1 cellular context compared by ENCODE assay signal in genomic region chr11:70637949-70638598, GRCh38.
TF ChIP-seq lines count a peak whose summit lies in the region.

No MANE protein-coding gene starts in this region.

TF ChIP-seq in HepG2, 621 proteins besides CTCF, POLR2A, EP300 and RAD21 (continued from another document and continues in another):
- TF ChIP-seq, protein P1, sequence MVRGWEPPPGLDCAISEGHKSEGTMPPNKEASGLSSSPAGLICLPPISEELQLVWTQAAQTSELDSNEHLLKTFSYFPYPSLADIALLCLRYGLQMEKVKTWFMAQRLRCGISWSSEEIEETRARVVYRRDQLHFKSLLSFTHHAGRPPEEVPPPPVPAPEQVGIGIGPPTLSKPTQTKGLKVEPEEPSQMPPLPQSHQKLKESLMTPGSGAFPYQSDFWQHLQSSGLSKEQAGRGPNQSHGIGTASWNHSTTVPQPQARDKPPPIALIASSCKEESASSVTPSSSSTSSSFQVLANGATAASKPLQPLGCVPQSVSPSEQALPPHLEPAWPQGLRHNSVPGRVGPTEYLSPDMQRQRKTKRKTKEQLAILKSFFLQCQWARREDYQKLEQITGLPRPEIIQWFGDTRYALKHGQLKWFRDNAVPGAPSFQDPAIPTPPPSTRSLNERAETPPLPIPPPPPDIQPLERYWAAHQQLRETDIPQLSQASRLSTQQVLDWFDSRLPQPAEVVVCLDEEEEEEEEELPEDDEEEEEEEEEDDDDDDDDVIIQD (CRISPR knock-in tag; IDR thresholded peaks at IDR 0.05; ENCODE audit: low read depth) = no peak
- TF ChIP-seq ZMAT5 (CRISPR knock-in tag; IDR thresholded peaks at IDR 0.05; ENCODE audit: borderline replicate concordance, low read depth) (no peak), ZNF746 (CRISPR knock-in tag; IDR thresholded peaks at IDR 0.05) (no peak), AGO1 (IDR thresholded peaks at IDR 0.05; ENCODE audit: low read depth, low read length, poor library complexity, severe bottlenecking) (no peak), ZNF629 (CRISPR knock-in tag; conservative IDR thresholded peaks at IDR 0.05) (peak; percentile 97), KMT2A (CRISPR knock-in tag; IDR thresholded peaks at IDR 0.05) (no peak), ZNF331 (CRISPR knock-in tag; IDR thresholded peaks at IDR 0.05) (no peak), ZSCAN25 (CRISPR knock-in tag; IDR thresholded peaks at IDR 0.05) (no peak), HNF1A (IDR thresholded peaks at IDR 0.05; ENCODE audit: low read depth) (no peak), HNF1A (CRISPR knock-in tag; IDR thresholded peaks at IDR 0.05; ENCODE audit: borderline replicate concordance) (no peak), ZNF530 (CRISPR knock-in tag; IDR thresholded peaks at IDR 0.05; ENCODE audit: low read depth) (no peak), SRSF4 (IDR thresholded peaks at IDR 0.05; ENCODE audit: low read depth, low read length, poor library complexity, severe bottlenecking) (no peak), ZNF138 (CRISPR knock-in tag; IDR thresholded peaks at IDR 0.05; ENCODE audit: low read depth) (no peak), XRCC5 (optimal IDR thresholded peaks at IDR 0.05; ENCODE audit: low read length) (peak; percentile 60), PTBP1 (IDR thresholded peaks at IDR 0.05; ENCODE audit: low read depth, low read length, poor library complexity, severe bottlenecking) (no peak), GATAD1 (CRISPR knock-in tag; IDR thresholded peaks at IDR 0.05) (no peak), SOX6 (IDR thresholded peaks at IDR 0.05) (no peak), SOX6 (CRISPR knock-in tag; IDR thresholded peaks at IDR 0.05) (peak; percentile 86), AHR (CRISPR knock-in tag; IDR thresholded peaks at IDR 0.05) (no peak), U2AF1 (optimal IDR thresholded peaks at IDR 0.05; ENCODE audit: low read depth, low read length) (no peak), ARID3A (IDR thresholded peaks at IDR 0.05; ENCODE audit: low read depth, low read length) (no peak), AKNA (CRISPR knock-in tag; IDR thresholded peaks at IDR 0.05; ENCODE audit: borderline replicate concordance) (no peak), HMGXB3 (CRISPR knock-in tag; IDR thresholded peaks at IDR 0.05; ENCODE audit: borderline replicate concordance) (no peak), ZNF251 (CRISPR knock-in tag; IDR thresholded peaks at IDR 0.05) (no peak), PHF8 (CRISPR knock-in tag; IDR thresholded peaks at IDR 0.05) (no peak)
- TF ChIP-seq, protein P2, sequence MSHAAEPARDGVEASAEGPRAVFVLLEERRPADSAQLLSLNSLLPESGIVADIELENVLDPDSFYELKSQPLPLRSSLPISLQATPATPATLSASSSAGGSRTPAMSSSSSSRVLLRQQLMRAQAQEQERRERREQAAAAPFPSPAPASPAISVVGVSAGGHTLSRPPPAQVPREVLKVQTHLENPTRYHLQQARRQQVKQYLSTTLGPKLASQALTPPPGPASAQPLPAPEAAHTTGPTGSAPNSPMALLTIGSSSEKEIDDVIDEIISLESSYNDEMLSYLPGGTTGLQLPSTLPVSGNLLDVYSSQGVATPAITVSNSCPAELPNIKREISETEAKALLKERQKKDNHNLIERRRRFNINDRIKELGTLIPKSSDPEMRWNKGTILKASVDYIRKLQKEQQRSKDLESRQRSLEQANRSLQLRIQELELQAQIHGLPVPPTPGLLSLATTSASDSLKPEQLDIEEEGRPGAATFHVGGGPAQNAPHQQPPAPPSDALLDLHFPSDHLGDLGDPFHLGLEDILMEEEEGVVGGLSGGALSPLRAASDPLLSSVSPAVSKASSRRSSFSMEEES (CRISPR knock-in tag; IDR thresholded peaks at IDR 0.05) = no peak
- TF ChIP-seq, protein P3, sequence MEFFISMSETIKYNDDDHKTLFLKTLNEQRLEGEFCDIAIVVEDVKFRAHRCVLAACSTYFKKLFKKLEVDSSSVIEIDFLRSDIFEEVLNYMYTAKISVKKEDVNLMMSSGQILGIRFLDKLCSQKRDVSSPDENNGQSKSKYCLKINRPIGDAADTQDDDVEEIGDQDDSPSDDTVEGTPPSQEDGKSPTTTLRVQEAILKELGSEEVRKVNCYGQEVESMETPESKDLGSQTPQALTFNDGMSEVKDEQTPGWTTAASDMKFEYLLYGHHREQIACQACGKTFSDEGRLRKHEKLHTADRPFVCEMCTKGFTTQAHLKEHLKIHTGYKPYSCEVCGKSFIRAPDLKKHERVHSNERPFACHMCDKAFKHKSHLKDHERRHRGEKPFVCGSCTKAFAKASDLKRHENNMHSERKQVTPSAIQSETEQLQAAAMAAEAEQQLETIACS (CRISPR knock-in tag; IDR thresholded peaks at IDR 0.05) = no peak
- TF ChIP-seq, protein P4, sequence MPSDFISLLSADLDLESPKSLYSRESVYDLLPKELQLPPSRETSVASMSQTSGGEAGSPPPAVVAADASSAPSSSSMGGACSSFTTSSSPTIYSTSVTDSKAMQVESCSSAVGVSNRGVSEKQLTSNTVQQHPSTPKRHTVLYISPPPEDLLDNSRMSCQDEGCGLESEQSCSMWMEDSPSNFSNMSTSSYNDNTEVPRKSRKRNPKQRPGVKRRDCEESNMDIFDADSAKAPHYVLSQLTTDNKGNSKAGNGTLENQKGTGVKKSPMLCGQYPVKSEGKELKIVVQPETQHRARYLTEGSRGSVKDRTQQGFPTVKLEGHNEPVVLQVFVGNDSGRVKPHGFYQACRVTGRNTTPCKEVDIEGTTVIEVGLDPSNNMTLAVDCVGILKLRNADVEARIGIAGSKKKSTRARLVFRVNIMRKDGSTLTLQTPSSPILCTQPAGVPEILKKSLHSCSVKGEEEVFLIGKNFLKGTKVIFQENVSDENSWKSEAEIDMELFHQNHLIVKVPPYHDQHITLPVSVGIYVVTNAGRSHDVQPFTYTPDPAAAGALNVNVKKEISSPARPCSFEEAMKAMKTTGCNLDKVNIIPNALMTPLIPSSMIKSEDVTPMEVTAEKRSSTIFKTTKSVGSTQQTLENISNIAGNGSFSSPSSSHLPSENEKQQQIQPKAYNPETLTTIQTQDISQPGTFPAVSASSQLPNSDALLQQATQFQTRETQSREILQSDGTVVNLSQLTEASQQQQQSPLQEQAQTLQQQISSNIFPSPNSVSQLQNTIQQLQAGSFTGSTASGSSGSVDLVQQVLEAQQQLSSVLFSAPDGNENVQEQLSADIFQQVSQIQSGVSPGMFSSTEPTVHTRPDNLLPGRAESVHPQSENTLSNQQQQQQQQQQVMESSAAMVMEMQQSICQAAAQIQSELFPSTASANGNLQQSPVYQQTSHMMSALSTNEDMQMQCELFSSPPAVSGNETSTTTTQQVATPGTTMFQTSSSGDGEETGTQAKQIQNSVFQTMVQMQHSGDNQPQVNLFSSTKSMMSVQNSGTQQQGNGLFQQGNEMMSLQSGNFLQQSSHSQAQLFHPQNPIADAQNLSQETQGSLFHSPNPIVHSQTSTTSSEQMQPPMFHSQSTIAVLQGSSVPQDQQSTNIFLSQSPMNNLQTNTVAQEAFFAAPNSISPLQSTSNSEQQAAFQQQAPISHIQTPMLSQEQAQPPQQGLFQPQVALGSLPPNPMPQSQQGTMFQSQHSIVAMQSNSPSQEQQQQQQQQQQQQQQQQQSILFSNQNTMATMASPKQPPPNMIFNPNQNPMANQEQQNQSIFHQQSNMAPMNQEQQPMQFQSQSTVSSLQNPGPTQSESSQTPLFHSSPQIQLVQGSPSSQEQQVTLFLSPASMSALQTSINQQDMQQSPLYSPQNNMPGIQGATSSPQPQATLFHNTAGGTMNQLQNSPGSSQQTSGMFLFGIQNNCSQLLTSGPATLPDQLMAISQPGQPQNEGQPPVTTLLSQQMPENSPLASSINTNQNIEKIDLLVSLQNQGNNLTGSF (CRISPR knock-in tag; IDR thresholded peaks at IDR 0.05) = no peak
